In genomic region chr9:3912260-3912659, GRCh38 we compare ENCODE assay signal across 16 cellular contexts.
DNase-seq lines count a peak whose midpoint lies in the region; ATAC-seq, FAIRE-seq and TF ChIP-seq lines count a peak whose summit lies in the region.
"Had no signal": no experiment of that assay in that cellular context is flagged by ENCODE, and none has a peak within 500 bp of the region (broad histone marks: within the 10 kb centered on the region; RNA-seq: fewer than 3 reads in every experiment).

No MANE protein-coding gene starts in this region.

- no peak for ATAC-seq in A549

- 95% methylated on average over 4 of the region's 4 CpGs for WGBS in A549 (ENCODE audit: missing lambda C conversion rate)

- H2AFZ ChIP-seq in neural progenitor cell (replicated peaks), result no peak overlapping the region

- no peak overlapping the region for H3K9ac ChIP-seq in neural progenitor cell

- FAIRE-seq in A549 (lab: Jason Lieb, UNC) (peak; percentile 86), GM12891 (lab: Jason Lieb, UNC) (no peak)
- FAIRE-seq: A204.1 had no signal

- TF ChIP-seq CTCF in A549 (IDR thresholded peaks at IDR 0.05), result no peak
- no peak for TF ChIP-seq CTCF in neural progenitor cell (IDR thresholded peaks at IDR 0.05)

- peaks cover 69% of the 10 kb centered on the region for H3K4me1 Mint-ChIP-seq in neural progenitor cell
- H3K4me1 Mint-ChIP-seq in activated CD4-positive, alpha-beta T cell treated with anti-CD3 and anti-CD28 coated beads, Interleukin-2, amount 10 ng/mL, durations not matched to agents 7 days and 5 days, result peaks cover 4% of the 10 kb centered on the region

- peaks cover 28% of the 10 kb centered on the region for H3K36me3 Mint-ChIP-seq in neural progenitor cell
- H3K36me3 Mint-ChIP-seq in activated CD4-positive, alpha-beta T cell treated with anti-CD3 and anti-CD28 coated beads, Interleukin-2, amount 10 ng/mL, durations not matched to agents 7 days and 5 days (ENCODE audit: low read depth), result no peaks in the 10 kb centered on the region

- no peaks in the 10 kb centered on the region for H3K9me3 Mint-ChIP-seq in neural progenitor cell
- H3K9me3 Mint-ChIP-seq in activated CD4-positive, alpha-beta T cell treated with anti-CD3 and anti-CD28 coated beads, Interleukin-2, amount 10 ng/mL, durations not matched to agents 7 days and 5 days, result no peaks in the 10 kb centered on the region

- H3K27me3 Mint-ChIP-seq in neural progenitor cell (ENCODE audit: insufficient read depth, low read depth), result peaks cover 5% of the 10 kb centered on the region
- peaks cover 2% of the 10 kb centered on the region for H3K27me3 Mint-ChIP-seq in activated CD4-positive, alpha-beta T cell treated with anti-CD3 and anti-CD28 coated beads, Interleukin-2, amount 10 ng/mL, durations not matched to agents 7 days and 5 days

- no peak for TF ChIP-seq EP300 in A549 (IDR thresholded peaks at IDR 0.05)

- H3K9me3 ChIP-seq in A549, result no peaks in the 10 kb centered on the region
- H3K9me3 ChIP-seq in SJSA1 (replicated peaks), result no peaks in the 10 kb centered on the region
- no peaks in the 10 kb centered on the region for H3K9me3 ChIP-seq in neural progenitor cell (ENCODE audit: low read depth)
- H3K9me3 ChIP-seq: Caco-2 had no signal

- H3K4me3 Mint-ChIP-seq in neural progenitor cell, result no peak overlapping the region
- H3K4me3 Mint-ChIP-seq in activated CD4-positive, alpha-beta T cell treated with anti-CD3 and anti-CD28 coated beads, Interleukin-2, amount 10 ng/mL, durations not matched to agents 7 days and 5 days, result no peak overlapping the region

- DNase-seq in A549 (ENCODE audit: low read depth in 1 of 2, low spot score in 1 of 2) (no peak), SJSA1 (ENCODE audit: low read depth in 1 of 2, low spot score in 2 of 2) (no peak), cerebellar cortex (ENCODE audit: low spot score) (peak; percentile 69), neural progenitor cell (ENCODE audit: low spot score) (no peak), GM12891 (ENCODE audit: insufficient read length, low spot score) (no peak), NCI-H226 (no peak), pons (ENCODE audit: low spot score) (no peak)
- no peak for DNase-seq in activated CD4-positive, alpha-beta T cell treated with anti-CD3 and anti-CD28 coated beads, Interleukin-2, amount 10 ng/mL, durations not matched to agents 7 days and 5 days
- DNase-seq: AML-193; Caco-2; DMS153; NCI-H187; NCI-H446; NK-92 treated with Interleukin-12 subunit alpha and Interleukin-12 subunit beta, amount 100 ng/mL, for 24 hours had no signal

- TF ChIP-seq POLR2A in A549 (IDR thresholded peaks at IDR 0.05; ENCODE audit: low read length), result no peak
- no peak for TF ChIP-seq POLR2A in GM12891 (IDR thresholded peaks at IDR 0.05; ENCODE audit: low read depth, low read length)

- CTCF ChIA-PET in A549 (lab: Yijun Ruan, JAX), result no interaction called here
- CTCF ChIA-PET in activated CD4-positive, alpha-beta T cell treated with anti-CD3 and anti-CD28 coated beads, Interleukin-2, amount 10 ng/mL, durations not matched to agents 7 days and 5 days (lab: Charles Lee), result interaction anchor here (0.6 to 1.3 kb wide), 2 partner anchors 13 to 741 kb away, joined by 3 read pairs; no protein-coding TSS in a partner anchor

- H3K36me3 ChIP-seq in SJSA1 (no peaks in the 10 kb centered on the region), neural progenitor cell (peaks cover 5% of the 10 kb centered on the region)

- no peaks in the 10 kb centered on the region for H3K27me3 ChIP-seq in SJSA1 (replicated peaks)
- no peaks in the 10 kb centered on the region for H3K27me3 ChIP-seq in neural progenitor cell

- H3K27ac Mint-ChIP-seq in neural progenitor cell, result peak overlapping the region; percentile 94
- no peak overlapping the region for H3K27ac Mint-ChIP-seq in activated CD4-positive, alpha-beta T cell treated with anti-CD3 and anti-CD28 coated beads, Interleukin-2, amount 10 ng/mL, durations not matched to agents 7 days and 5 days

- H4K20me1 ChIP-seq in neural progenitor cell (ENCODE audit: low read depth), result no peaks in the 10 kb centered on the region

- peaks cover 9% of the 10 kb centered on the region; the same call in 2 of the 3 replicates for H3K4me1 ChIP-seq in A549
- peaks cover 20% of the 10 kb centered on the region for H3K4me1 ChIP-seq in SJSA1 (replicated peaks)
- H3K4me1 ChIP-seq in neural progenitor cell, result peaks cover 59% of the 10 kb centered on the region

- H3K27ac ChIP-seq in A549 (no peak overlapping the region), SJSA1 (peak overlapping the region; percentile 72), neural progenitor cell (peak overlapping the region; percentile 70)
- H3K27ac ChIP-seq: HL-60 had no signal

- no peaks in the 10 kb centered on the region for H3K79me2 ChIP-seq in neural progenitor cell (ENCODE audit: low read depth)

- H3K4me2 ChIP-seq in A549 (no peak overlapping the region), neural progenitor cell (peak overlapping the region; percentile 53)

- POLR2A ChIA-PET in A549 (lab: Yijun Ruan, JAX), result no interaction called here
- POLR2A ChIA-PET in activated CD4-positive, alpha-beta T cell treated with anti-CD3 and anti-CD28 coated beads, Interleukin-2, amount 10 ng/mL, durations not matched to agents 7 days and 5 days (lab: Charles Lee), result no interaction called here

- H3K4me3 ChIP-seq in A549, result no peak overlapping the region
- no peak overlapping the region for H3K4me3 ChIP-seq in SJSA1
- H3K4me3 ChIP-seq in neural progenitor cell, result no peak overlapping the region

- no peak for TF ChIP-seq RAD21 in A549 (conservative IDR thresholded peaks at IDR 0.05 in 1 of 2, IDR thresholded peaks at IDR 0.05 in 1 of 2)

- peaks cover 25% of the 10 kb centered on the region for H3F3A ChIP-seq in neural progenitor cell (ENCODE audit: low read depth)

TF ChIP-seq in A549, 52 proteins besides CTCF, POLR2A, EP300 and RAD21 (continues in another document):
- TF ChIP-seq HOXA7 (CRISPR knock-in tag; IDR thresholded peaks at IDR 0.05) (no peak), TP53 (CRISPR knock-in tag; IDR thresholded peaks at IDR 0.05) (no peak), EHMT2 (IDR thresholded peaks at IDR 0.05; ENCODE audit: low read depth) (no peak), FOSB (CRISPR knock-in tag; IDR thresholded peaks at IDR 0.05) (no peak), MYC (IDR thresholded peaks at IDR 0.05; ENCODE audit: borderline replicate concordance, low read length) (no peak), PHF8 (IDR thresholded peaks at IDR 0.05; ENCODE audit: borderline replicate concordance, low read depth) (no peak), HES2 (IDR thresholded peaks at IDR 0.05) (no peak), RNF2 (IDR thresholded peaks at IDR 0.05; ENCODE audit: borderline replicate concordance, low read depth) (no peak)

TF ChIP-seq in GM12891, 5 proteins besides CTCF, POLR2A, EP300 and RAD21:
- no peak for TF ChIP-seq POU2F2 (IDR thresholded peaks at IDR 0.05; ENCODE audit: low read depth, low read length)
- no peak for TF ChIP-seq TAF1 (IDR thresholded peaks at IDR 0.05; ENCODE audit: low read depth, low read length)
- no peak for TF ChIP-seq POLR2AphosphoS5 (IDR thresholded peaks at IDR 0.05; ENCODE audit: low read depth, low read length)
- TF ChIP-seq PAX5 (IDR thresholded peaks at IDR 0.05; ENCODE audit: insufficient read depth, low read length, severe bottlenecking), result no peak
- no peak for TF ChIP-seq SPI1 (IDR thresholded peaks at IDR 0.05; ENCODE audit: low read depth, low read length)

Comparison
In these comparisons a context has a peak if more than half of its experiments do, and no peak if none do; other contexts are left out.
1. H3K27ac ChIP-seq: peak in SJSA1 (single experiment) and neural progenitor cell (single experiment); none in A549 (0 of 2).